In the genomic region with DNA sequence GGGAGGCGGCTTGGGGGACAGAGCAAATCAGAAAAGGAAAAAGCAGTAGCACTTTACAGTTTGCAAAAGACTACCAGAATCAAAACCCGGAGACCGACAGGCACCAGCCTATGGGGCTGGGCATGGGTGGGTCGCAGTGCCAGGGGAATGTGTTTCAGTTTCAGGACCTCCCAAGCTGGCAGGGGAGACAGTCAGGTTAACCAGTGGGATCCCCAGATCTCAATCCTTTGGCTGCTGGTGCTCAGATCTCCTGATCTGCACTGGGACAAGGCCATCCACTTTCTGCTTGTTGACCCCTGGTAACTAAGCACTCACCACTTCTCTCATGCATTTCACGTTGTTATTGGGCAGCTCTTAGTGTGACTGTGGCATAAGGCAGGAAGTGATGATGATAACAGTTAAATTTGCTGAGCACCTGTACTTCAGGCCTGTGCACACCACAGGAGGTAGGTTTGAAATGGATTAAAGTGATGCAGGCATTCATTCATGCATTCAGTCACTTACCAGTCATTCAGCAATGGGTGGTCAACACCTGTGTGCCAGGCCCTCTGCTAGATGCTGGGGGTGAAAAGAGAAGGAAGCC, we compare ENCODE assay signal across 8 cellular contexts. TPM values are rescaled to one million over a fixed set of nuclear protein-coding genes. Genes with fewer than 3 reads are reported as not detected.
DNase-seq lines count a peak whose midpoint lies in the region; ATAC-seq, FAIRE-seq and TF ChIP-seq lines count a peak whose summit lies in the region.

No MANE protein-coding gene starts in this region.

- DNase-seq in NCI-H146 (lab: John Stamatoyannopoulos, UW) (peak; percentile 24), NCI-H146 treated with DMSO at 0.1 percent for 48 hours (lab: John Stamatoyannopoulos, UW; ENCODE audit: unreplicated experiment) (no peak), NCI-H2029 (lab: John Stamatoyannopoulos, UW) (peak; percentile 81), keratinocyte (ENCODE audit: low read depth, low spot score) (no peak), suprapubic skin (ENCODE audit: low spot score in 2 of 2) (no peak), urothelium cell line (ENCODE audit: low spot score) (no peak), AML-193 (lab: John Stamatoyannopoulos, UW) (no peak)
- DNase-seq in activated naive CD8-positive, alpha-beta T cell treated with anti-CD3 and anti-CD28 coated beads, Interleukin-2, amount 50 U/mL, for 24 hours = no peak

- FAIRE-seq in keratinocyte (lab: Jason Lieb, UNC) (peak; percentile 73), urothelium cell line (lab: Jason Lieb, UNC) (no peak)

- peak; percentile 31 for ATAC-seq in activated naive CD8-positive, alpha-beta T cell treated with anti-CD3 and anti-CD28 coated beads, Interleukin-2, amount 50 U/mL, for 24 hours

- peak overlapping the region; percentile 75 for H3K4me3 Mint-ChIP-seq in activated naive CD8-positive, alpha-beta T cell treated with anti-CD3 and anti-CD28 coated beads, Interleukin-2, amount 50 U/mL, for 24 hours

- peaks cover 49% of the 10 kb centered on the region for H3K4me1 Mint-ChIP-seq in activated naive CD8-positive, alpha-beta T cell treated with anti-CD3 and anti-CD28 coated beads, Interleukin-2, amount 50 U/mL, for 24 hours

- H3K9ac ChIP-seq in keratinocyte (ENCODE audit: control insufficient read depth, extremely low read depth, insufficient read depth, low read length) = peak overlapping the region; percentile 80

- H3K36me3 ChIP-seq in keratinocyte (ENCODE audit: control insufficient read depth in 2 of 2, extremely low read depth in 1 of 2, insufficient read depth in 2 of 2, low read length in 2 of 2) = peaks cover 6 to 14% of the 10 kb centered on the region in 2 experiments
- no peaks in the 10 kb centered on the region for H3K36me3 ChIP-seq in suprapubic skin

- no peaks in the 10 kb centered on the region for H3K27me3 Mint-ChIP-seq in activated naive CD8-positive, alpha-beta T cell treated with anti-CD3 and anti-CD28 coated beads, Interleukin-2, amount 50 U/mL, for 24 hours

- H3K4me3 ChIP-seq in keratinocyte (ENCODE audit: control insufficient read depth in 2 of 3, extremely low read depth in 1 of 3, insufficient read depth in 2 of 3, low read depth in 1 of 3, low read length in 3 of 3) = peak overlapping the region; percentile 47 to 62 (median 54)
- H3K4me3 ChIP-seq in suprapubic skin = peak overlapping the region; percentile 76

- H3K9me1 ChIP-seq in keratinocyte (ENCODE audit: control insufficient read depth, extremely low read depth, insufficient read depth, low read length) = no peaks in the 10 kb centered on the region

- dilution Hi-C loops in keratinocyte (cut with MboI; ENCODE audit: extremely low pct_ligation_motif_present, low sequenced_read_pairs) = no loop called here

- TF ChIP-seq POLR2A in suprapubic skin (IDR thresholded peaks at IDR 0.05) = no peak

- H3K27me3 ChIP-seq in keratinocyte (ENCODE audit: control insufficient read depth, extremely low read depth, insufficient read depth, low read length) (no peaks in the 10 kb centered on the region), suprapubic skin (no peaks in the 10 kb centered on the region)

- peak overlapping the region; percentile 57 for H3K27ac Mint-ChIP-seq in activated naive CD8-positive, alpha-beta T cell treated with anti-CD3 and anti-CD28 coated beads, Interleukin-2, amount 50 U/mL, for 24 hours

- H3K27ac ChIP-seq in keratinocyte (ENCODE audit: control insufficient read depth, insufficient read depth, low read length) = peak overlapping the region; percentile 76
- peak overlapping the region; percentile 97 for H3K27ac ChIP-seq in suprapubic skin

- no peaks in the 10 kb centered on the region for H3K36me3 Mint-ChIP-seq in activated naive CD8-positive, alpha-beta T cell treated with anti-CD3 and anti-CD28 coated beads, Interleukin-2, amount 50 U/mL, for 24 hours (ENCODE audit: low read depth)

- peak overlapping the region; percentile 55 for H3K4me2 ChIP-seq in keratinocyte (ENCODE audit: control insufficient read depth, extremely low read depth, insufficient read depth, low read depth, low read length)

- H3K4me1 ChIP-seq in keratinocyte (ENCODE audit: control insufficient read depth, extremely low read depth, insufficient read depth, low read length) (peaks cover 52% of the 10 kb centered on the region), suprapubic skin (peaks cover 75% of the 10 kb centered on the region)

- H3K79me2 ChIP-seq in keratinocyte (ENCODE audit: control insufficient read depth, insufficient read depth, low read length) = peaks cover 40% of the 10 kb centered on the region

- H3K9me3 ChIP-seq in keratinocyte (ENCODE audit: control insufficient read depth, low read depth, low read length) (no peaks in the 10 kb centered on the region), suprapubic skin (no peaks in the 10 kb centered on the region)

- TF ChIP-seq CTCF in keratinocyte (optimal IDR thresholded peaks at IDR 0.05 in 1 of 3, IDR thresholded peaks at IDR 0.05 in 1 of 3, conservative IDR thresholded peaks at IDR 0.05 in 1 of 3; ENCODE audit: extremely low read depth in 1 of 3, insufficient read depth in 2 of 3, low read length in 3 of 3) (no peak), suprapubic skin (IDR thresholded peaks at IDR 0.05) (no peak)

- H4K20me1 ChIP-seq in keratinocyte (ENCODE audit: control insufficient read depth, extremely low read depth, insufficient read depth, low read length) = peaks cover 10% of the 10 kb centered on the region

- no peak overlapping the region for H2AFZ ChIP-seq in keratinocyte (ENCODE audit: control insufficient read depth, low read length)

- no peaks in the 10 kb centered on the region for H3K9me3 Mint-ChIP-seq in activated naive CD8-positive, alpha-beta T cell treated with anti-CD3 and anti-CD28 coated beads, Interleukin-2, amount 50 U/mL, for 24 hours

- TF ChIP-seq EP300 in suprapubic skin (IDR thresholded peaks at IDR 0.05) = no peak

- WGBS in suprapubic skin = 5% methylated on average over 5 of the region's 5 CpGs

RNA-seq across cellular contexts. Expression of a gene that starts 42.2 kb away (rescaled TPM):
- 7.8 to 22.2 TPM (median 17.1 TPM) in 3 replicates for polyA plus RNA-seq in keratinocyte
- 19.1 TPM for polyA plus RNA-seq in keratinocyte (2011; ENCODE audit: low read depth)
- 26.8 and 30.2 TPM in 2 replicates for polyA plus RNA-seq in keratinocyte (2011; cell fraction: cytosol; rRNA removed)
- polyA plus RNA-seq in keratinocyte (2011; cell fraction: nucleus; rRNA removed) = 37.0 and 43.4 TPM in 2 replicates
- 22.7 and 30.0 TPM in 2 replicates for polyA plus RNA-seq in keratinocyte (2012; ENCODE audit: low replicate concordance)
- polyA minus RNA-seq in keratinocyte = 18.2 to 43.8 TPM (median 24.5 TPM) in 3 replicates
- 21.1 TPM for polyA minus RNA-seq in keratinocyte (2011; cell fraction: cytosol; rRNA and poly(A)+ RNA removed)
- 16.2 and 26.9 TPM in 2 replicates for polyA minus RNA-seq in keratinocyte (2011; cell fraction: nucleus; rRNA and poly(A)+ RNA removed)
- total RNA-seq in suprapubic skin = 10 to 100 TPM; 18.4 to 28.2 (median 24.5) TPM

Comparison
In these comparisons a context has a peak if more than half of its experiments do, and no peak if none do; other contexts are left out.
1. DNase-seq: peak in NCI-H146 (single experiment) and NCI-H2029 (single experiment); none in NCI-H146 treated with DMSO at 0.1 percent for 48 hours (single experiment), activated naive CD8-positive, alpha-beta T cell treated with anti-CD3 and anti-CD28 coated beads, Interleukin-2, amount 50 U/mL, for 24 hours (single experiment), keratinocyte (single experiment), suprapubic skin (0 of 2), urothelium cell line (single experiment) and AML-193 (0 of 2).